ENCODE assay signal across 8 cellular contexts in the genomic region with DNA sequence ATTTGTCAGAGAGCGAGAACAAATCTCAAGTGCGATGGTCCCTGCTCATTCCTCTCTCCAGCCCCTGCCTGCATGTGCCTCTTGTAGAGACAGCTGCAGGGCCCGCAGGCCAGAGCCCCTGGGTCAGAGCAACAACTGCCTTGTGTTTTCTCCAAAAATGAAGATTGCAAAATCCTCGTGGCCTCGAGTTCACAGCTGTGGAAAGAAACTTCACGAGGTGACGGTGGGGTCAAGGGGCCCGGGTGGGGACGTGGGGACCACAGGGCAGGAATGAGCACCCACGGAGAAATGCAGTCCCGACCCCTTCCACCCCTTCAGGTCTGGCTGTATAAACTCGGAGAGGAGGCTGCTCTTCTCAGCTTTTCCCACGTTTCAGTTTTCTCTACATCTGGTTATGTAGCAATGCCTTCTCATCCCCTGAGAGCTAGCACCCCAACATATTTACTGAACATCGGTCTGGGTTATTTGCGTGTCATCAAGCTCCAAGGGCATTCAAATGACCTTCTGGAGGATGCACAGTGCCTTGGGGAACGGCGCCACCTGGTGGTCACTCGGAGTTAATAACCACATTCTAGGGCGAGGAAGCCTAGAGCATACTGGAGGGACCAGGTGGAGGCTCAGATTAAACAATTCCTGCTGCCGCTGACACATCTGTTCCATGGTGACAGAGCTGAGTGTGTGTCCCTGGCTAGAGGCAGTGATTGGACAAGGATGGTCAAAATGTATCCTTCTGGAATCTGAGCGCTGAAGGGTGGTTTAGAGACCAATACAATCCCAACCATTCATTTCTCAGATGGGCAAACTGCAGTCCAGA.
DNase-seq lines count a peak whose midpoint lies in the region; ATAC-seq and TF ChIP-seq lines count a peak whose summit lies in the region.

No MANE protein-coding gene starts in this region.

- H3K9me3 Mint-ChIP-seq in naive B cell = no peaks in the 10 kb centered on the region
- no peaks in the 10 kb centered on the region for H3K9me3 Mint-ChIP-seq in stimulated activated effector memory CD8-positive, alpha-beta T cell treated with anti-CD3 and anti-CD28 coated beads, Interleukin-12 subunit alpha, Interleukin-12 subunit beta, amount 100 ng/mL, for 72 hours

- H3K9ac ChIP-seq in NT2/D1 (ENCODE audit: insufficient read length, low read depth) = no peak overlapping the region

- no peak for TF ChIP-seq EP300 in esophagus muscularis mucosa (IDR thresholded peaks at IDR 0.05)

- DNase-seq in Caki2 (ENCODE audit: low read depth) (peak; percentile 59), HL-60 (ENCODE audit: low read depth in 1 of 2, low spot score in 1 of 2) (peak; percentile 71 to 72), NT2/D1 (ENCODE audit: low read depth, low spot score) (peak; percentile 70), activated T-cell treated with anti-CD3 and anti-CD28 coated beads for 1 hour (ENCODE audit: low read depth) (peak; percentile 45), esophagus muscularis mucosa (ENCODE audit: extremely low spot score) (no peak), naive B cell (peak; percentile 72)
- peak; percentile 22 to 69 for DNase-seq in stimulated activated effector memory CD8-positive, alpha-beta T cell treated with anti-CD3 and anti-CD28 coated beads, Interleukin-12 subunit alpha, Interleukin-12 subunit beta, amount 100 ng/mL, for 72 hours (ENCODE audit: low spot score in 2 of 2)

- peaks cover 0 to 5% (median 0%) of the 10 kb centered on the region in 3 donors for H3K27me3 Mint-ChIP-seq in naive B cell

- intact Hi-C loops in esophagus muscularis mucosa (cut with DNase I) = loop anchor here (2.0 to 5.0 kb wide), 2 partner anchors 142 to 205 kb away; no protein-coding TSS in a partner anchor

- H3K27ac Mint-ChIP-seq in naive B cell = peak overlapping the region in 4 of 6 donors; percentile 4 to 84 (median 32)
- no peak overlapping the region for H3K27ac Mint-ChIP-seq in stimulated activated effector memory CD8-positive, alpha-beta T cell treated with anti-CD3 and anti-CD28 coated beads, Interleukin-12 subunit alpha, Interleukin-12 subunit beta, amount 100 ng/mL, for 72 hours

- TF ChIP-seq CTCF in HL-60 (IDR thresholded peaks at IDR 0.05; ENCODE audit: insufficient read depth, low read length) (peak; percentile 68), esophagus muscularis mucosa (IDR thresholded peaks at IDR 0.05) (peak; percentile 85 to 92 (median 87))

- in situ Hi-C loops in Caki2 (cut with HindIII; ENCODE audit: low pct_unique_long_range_greater_than_20kb, low sequenced_read_pairs) = no loop called here

- H3K9me3 ChIP-seq in NT2/D1 (ENCODE audit: insufficient read depth, low read length) = no peaks in the 10 kb centered on the region
- no peaks in the 10 kb centered on the region for H3K9me3 ChIP-seq in esophagus muscularis mucosa

- H3K4me3 ChIP-seq in HL-60 (replicated peaks; ENCODE audit: insufficient read depth, low read length) = no peak overlapping the region
- H3K4me3 ChIP-seq in NT2/D1 (ENCODE audit: insufficient read length, low read depth) = no peak overlapping the region
- no peak overlapping the region for H3K4me3 ChIP-seq in esophagus muscularis mucosa

- H3K4me3 Mint-ChIP-seq in naive B cell = peak overlapping the region in 1 of 8 donors; percentile 49
- no peak overlapping the region for H3K4me3 Mint-ChIP-seq in stimulated activated effector memory CD8-positive, alpha-beta T cell treated with anti-CD3 and anti-CD28 coated beads, Interleukin-12 subunit alpha, Interleukin-12 subunit beta, amount 100 ng/mL, for 72 hours

- H3K36me3 Mint-ChIP-seq in naive B cell = no peaks in the 10 kb centered on the region
- H3K36me3 Mint-ChIP-seq in stimulated activated effector memory CD8-positive, alpha-beta T cell treated with anti-CD3 and anti-CD28 coated beads, Interleukin-12 subunit alpha, Interleukin-12 subunit beta, amount 100 ng/mL, for 72 hours = no peaks in the 10 kb centered on the region

- H3K27me3 ChIP-seq in HL-60 (ENCODE audit: insufficient read depth, poor library complexity, severe bottlenecking) = no peaks in the 10 kb centered on the region
- no peaks in the 10 kb centered on the region for H3K27me3 ChIP-seq in NT2/D1 (ENCODE audit: insufficient read depth, insufficient read length)
- H3K27me3 ChIP-seq in esophagus muscularis mucosa = no peaks in the 10 kb centered on the region

- 20% methylated on average over 18 of the region's 21 CpGs for WGBS in esophagus muscularis mucosa

- H3K36me3 ChIP-seq in NT2/D1 (ENCODE audit: insufficient read depth, insufficient read length, low read length) (no peaks in the 10 kb centered on the region), esophagus muscularis mucosa (no peaks in the 10 kb centered on the region)

- no peak for TF ChIP-seq POLR2A in esophagus muscularis mucosa (IDR thresholded peaks at IDR 0.05; ENCODE audit: low read depth)

- H3K4me1 Mint-ChIP-seq in naive B cell = peaks cover 0 to 4% (median 4%) of the 10 kb centered on the region in 3 donors
- H3K4me1 Mint-ChIP-seq in stimulated activated effector memory CD8-positive, alpha-beta T cell treated with anti-CD3 and anti-CD28 coated beads, Interleukin-12 subunit alpha, Interleukin-12 subunit beta, amount 100 ng/mL, for 72 hours = no peaks in the 10 kb centered on the region

- H3K4me1 ChIP-seq in NT2/D1 (ENCODE audit: insufficient read depth, insufficient read length) (no peaks in the 10 kb centered on the region), esophagus muscularis mucosa (peaks cover 6 to 14% (median 9%) of the 10 kb centered on the region in 4 donors)

- no peak overlapping the region for H3K27ac ChIP-seq in HL-60 (replicated peaks)
- peak overlapping the region in 1 of 4 donors; percentile 32 for H3K27ac ChIP-seq in esophagus muscularis mucosa (replicated peaks in 1 of 4)

- ATAC-seq in GM19467 (IDR thresholded peaks at IDR 0.05; ENCODE audit: unreplicated experiment) (peak; percentile 92), naive B cell (ENCODE audit: low read depth in 2 of 2) (peak; percentile 81 to 93)
- ATAC-seq in stimulated activated effector memory CD8-positive, alpha-beta T cell treated with anti-CD3 and anti-CD28 coated beads, Interleukin-12 subunit alpha, Interleukin-12 subunit beta, amount 100 ng/mL, for 72 hours = peak; percentile 71
